Comparison of ENCODE assay signal across 1 cellular context in genomic region chr4:185139736-185140135, GRCh38.
TF ChIP-seq lines count a peak whose summit lies in the region.

No MANE protein-coding gene starts in this region.

TF ChIP-seq in K562, 482 proteins besides CTCF, POLR2A, EP300 and RAD21:
- TF ChIP-seq, protein P1, sequence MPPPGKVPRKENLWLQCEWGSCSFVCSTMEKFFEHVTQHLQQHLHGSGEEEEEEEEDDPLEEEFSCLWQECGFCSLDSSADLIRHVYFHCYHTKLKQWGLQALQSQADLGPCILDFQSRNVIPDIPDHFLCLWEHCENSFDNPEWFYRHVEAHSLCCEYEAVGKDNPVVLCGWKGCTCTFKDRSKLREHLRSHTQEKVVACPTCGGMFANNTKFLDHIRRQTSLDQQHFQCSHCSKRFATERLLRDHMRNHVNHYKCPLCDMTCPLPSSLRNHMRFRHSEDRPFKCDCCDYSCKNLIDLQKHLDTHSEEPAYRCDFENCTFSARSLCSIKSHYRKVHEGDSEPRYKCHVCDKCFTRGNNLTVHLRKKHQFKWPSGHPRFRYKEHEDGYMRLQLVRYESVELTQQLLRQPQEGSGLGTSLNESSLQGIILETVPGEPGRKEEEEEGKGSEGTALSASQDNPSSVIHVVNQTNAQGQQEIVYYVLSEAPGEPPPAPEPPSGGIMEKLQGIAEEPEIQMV (tag; conservative IDR thresholded peaks at IDR 0.05; ENCODE audit: low read depth) = no peak
- no peak for TF ChIP-seq SIN3B (IDR thresholded peaks at IDR 0.05; ENCODE audit: low read depth)
- TF ChIP-seq KDM1A (IDR thresholded peaks at IDR 0.05) = no peak
- no peak for TF ChIP-seq KDM2B (CRISPR knock-in tag; IDR thresholded peaks at IDR 0.05)
- no peak for TF ChIP-seq POLR2G (IDR thresholded peaks at IDR 0.05; ENCODE audit: low read depth, low read length)
- TF ChIP-seq KLF6 (CRISPR knock-in tag; IDR thresholded peaks at IDR 0.05; ENCODE audit: borderline replicate concordance) = no peak
- no peak for TF ChIP-seq PTBP1 (IDR thresholded peaks at IDR 0.05; ENCODE audit: low read depth, low read length)
- TF ChIP-seq SRF (CRISPR knock-in tag; IDR thresholded peaks at IDR 0.05) = no peak
- TF ChIP-seq NCOA4 (IDR thresholded peaks at IDR 0.05; ENCODE audit: partially characterized antibody) = no peak
- TF ChIP-seq SUPT5H (IDR thresholded peaks at IDR 0.05) = no peak
- TF ChIP-seq E2F6 (IDR thresholded peaks at IDR 0.05; ENCODE audit: borderline replicate concordance in 1 of 2, extremely low read depth in 1 of 2, insufficient read depth in 1 of 2, insufficient read length in 1 of 2, low read depth in 1 of 2, low read length in 1 of 2, poor library complexity in 1 of 2, severe bottlenecking in 1 of 2) = no peak
